In the genomic region with DNA sequence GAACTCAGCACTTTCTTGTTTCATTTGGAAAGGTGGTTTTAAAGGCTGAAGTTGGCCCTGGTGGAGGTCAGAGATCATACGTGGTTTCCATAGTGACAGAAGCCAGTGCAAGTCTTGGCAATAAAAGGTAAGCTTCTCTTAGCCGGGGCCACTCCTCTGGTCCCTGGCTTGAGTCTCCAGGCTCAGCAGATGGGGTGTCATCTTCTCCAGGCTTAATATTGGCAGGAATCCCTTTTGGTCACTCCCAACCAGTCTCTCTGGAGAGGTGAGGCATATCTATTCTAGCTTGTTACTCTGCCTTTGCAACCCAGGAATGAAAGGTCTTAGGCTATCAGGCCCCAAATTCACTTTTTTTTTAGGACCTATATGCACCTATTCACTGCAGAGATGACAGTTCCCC, we compare ENCODE assay signal across 28 cellular contexts. TPM values are rescaled to one million over a fixed set of nuclear protein-coding genes. Genes with fewer than 3 reads are reported as not detected.
"Had no signal": no experiment of that assay in that cellular context is flagged by ENCODE, and none has a peak within 500 bp of the region (broad histone marks: within the 10 kb centered on the region; RNA-seq: fewer than 3 reads in every experiment).

No MANE protein-coding gene starts in this region.

- ATAC-seq: activated naive CD4-positive, alpha-beta T cell treated with anti-CD3 and anti-CD28 coated beads, Interleukin-2, amount 50 U/mL, for 72 hours; activated T-cell treated with anti-CD3 and anti-CD28 coated beads, Interleukin-2, amount 50 U/mL, for 72 hours; left cardiac atrium; stimulated activated effector memory CD8-positive, alpha-beta T cell treated with anti-CD3 and anti-CD28 coated beads, Interleukin-12 subunit alpha, Interleukin-12 subunit beta, amount 100 ng/mL, for 72 hours; T-helper 17 cell had no signal

- H3K4me1 Mint-ChIP-seq: activated CD4-positive, alpha-beta T cell treated with anti-CD3 and anti-CD28 coated beads, Interleukin-2, amount 10 ng/mL, durations not matched to agents 7 days and 5 days; brain; stimulated activated effector memory CD8-positive, alpha-beta T cell treated with anti-CD3 and anti-CD28 coated beads, Interleukin-12 subunit alpha, Interleukin-12 subunit beta, amount 100 ng/mL, for 72 hours; T-helper 17 cell had no signal

- DNase-seq: activated CD4-positive, alpha-beta memory T cell treated with anti-CD3 and anti-CD28 coated beads, Interleukin-2, amount 10 ng/mL, durations not matched to agents 7 days and 5 days; activated CD4-positive, alpha-beta T cell treated with anti-CD3 and anti-CD28 coated beads for 1 hour; activated CD4-positive, alpha-beta T cell treated with anti-CD3 and anti-CD28 coated beads, Interleukin-2, amount 10 ng/mL, durations not matched to agents 7 days and 5 days; activated naive CD4-positive, alpha-beta T cell; activated T-cell treated with anti-CD3 and anti-CD28 coated beads, Interleukin-2, amount 50 U/mL, for 72 hours; aorta; effector CD4-positive, alpha-beta T cell; glutamatergic neuron; left cardiac atrium; mammary epithelial cell; right lobe of liver; stimulated activated CD4-positive, alpha-beta T cell treated with anti-CD3 and anti-CD28 coated beads, Interleukin-12 subunit alpha, Interleukin-12 subunit beta, amount 100 ng/mL, for 4 hours; stimulated activated CD4-positive, alpha-beta T cell treated with anti-CD3 and anti-CD28 coated beads, Interleukin-4, amount 100 ng/mL, for 1 hour; T-helper 17 cell; T1000; upper lobe of right lung had no signal

- H3K4me3 ChIP-seq: cardiac muscle cell, right lobe of liver, thyroid gland, upper lobe of right lung had no signal

- H3K36me3 ChIP-seq: cardiac muscle cell, right lobe of liver, thyroid gland, upper lobe of right lung had no signal

- H3K27me3 ChIP-seq: right lobe of liver, thyroid gland, upper lobe of right lung had no signal

- H3K36me3 Mint-ChIP-seq: activated naive CD4-positive, alpha-beta T cell treated with anti-CD3 and anti-CD28 coated beads, Interleukin-2, amount 50 U/mL, for 72 hours; brain; stimulated activated effector memory CD8-positive, alpha-beta T cell treated with anti-CD3 and anti-CD28 coated beads, Interleukin-12 subunit alpha, Interleukin-12 subunit beta, amount 100 ng/mL, for 72 hours had no signal

- H3K4me3 Mint-ChIP-seq: activated CD4-positive, alpha-beta memory T cell treated with anti-CD3 and anti-CD28 coated beads, Interleukin-2, amount 10 ng/mL, durations not matched to agents 7 days and 5 days; activated CD4-positive, alpha-beta T cell treated with anti-CD3 and anti-CD28 coated beads, Interleukin-2, amount 10 ng/mL, durations not matched to agents 7 days and 5 days; activated T-cell treated with anti-CD3 and anti-CD28 coated beads, Interleukin-2, amount 50 U/mL, for 72 hours; brain; nephron; stimulated activated effector memory CD8-positive, alpha-beta T cell treated with anti-CD3 and anti-CD28 coated beads, Interleukin-12 subunit alpha, Interleukin-12 subunit beta, amount 100 ng/mL, for 72 hours; stimulated activated naive CD8-positive, alpha-beta T cell treated with anti-CD3 and anti-CD28 coated beads, Interleukin-15, Interleukin-2, amounts not matched to agents 100 ng/mL and 50 ng/mL, for 24 hours; T-helper 17 cell had no signal

- H3K27me3 Mint-ChIP-seq: brain had no signal

- H3K27ac ChIP-seq: cardiac muscle cell, epithelial cell of prostate, right lobe of liver, thyroid gland, upper lobe of right lung had no signal

- H3K9me3 Mint-ChIP-seq: activated CD4-positive, alpha-beta memory T cell treated with anti-CD3 and anti-CD28 coated beads, Interleukin-2, amount 10 ng/mL, durations not matched to agents 7 days and 5 days; activated CD4-positive, alpha-beta T cell treated with anti-CD3 and anti-CD28 coated beads, Interleukin-2, amount 10 ng/mL, durations not matched to agents 7 days and 5 days; activated naive CD4-positive, alpha-beta T cell treated with anti-CD3 and anti-CD28 coated beads, Interleukin-2, amount 50 U/mL, for 72 hours; brain; nephron; stimulated activated naive CD8-positive, alpha-beta T cell treated with anti-CD3 and anti-CD28 coated beads, Interleukin-15, Interleukin-2, amounts not matched to agents 100 ng/mL and 50 ng/mL, for 24 hours had no signal

- H3K27ac Mint-ChIP-seq: activated CD4-positive, alpha-beta memory T cell treated with anti-CD3 and anti-CD28 coated beads, Interleukin-2, amount 10 ng/mL, durations not matched to agents 7 days and 5 days; activated CD4-positive, alpha-beta T cell treated with anti-CD3 and anti-CD28 coated beads, Interleukin-2, amount 10 ng/mL, durations not matched to agents 7 days and 5 days; activated naive CD4-positive, alpha-beta T cell treated with anti-CD3 and anti-CD28 coated beads, Interleukin-2, amount 50 U/mL, for 72 hours; activated T-cell treated with anti-CD3 and anti-CD28 coated beads, Interleukin-2, amount 50 U/mL, for 72 hours; brain; nephron; progenitor cell of endocrine pancreas; stimulated activated effector memory CD8-positive, alpha-beta T cell treated with anti-CD3 and anti-CD28 coated beads, Interleukin-12 subunit alpha, Interleukin-12 subunit beta, amount 100 ng/mL, for 72 hours; stimulated activated naive CD8-positive, alpha-beta T cell treated with anti-CD3 and anti-CD28 coated beads, Interleukin-15, Interleukin-2, amounts not matched to agents 100 ng/mL and 50 ng/mL, for 24 hours; T-helper 17 cell had no signal

- H3K9me3 ChIP-seq: right lobe of liver, thyroid gland, upper lobe of right lung had no signal

- H3K4me1 ChIP-seq: right lobe of liver had no signal

RNA-seq across cellular contexts. Expression of a gene that starts 4.8 kb away (rescaled TPM):
- total RNA-seq: activated CD4-positive, alpha-beta memory T cell treated with anti-CD3 and anti-CD28 coated beads, Interleukin-2, amount 10 ng/mL, durations not matched to agents 7 days and 5 days; activated CD4-positive, alpha-beta T cell treated with anti-CD3 and anti-CD28 coated beads, Interleukin-2, amount 10 ng/mL, durations not matched to agents 7 days and 5 days; activated T-cell treated with anti-CD3 and anti-CD28 coated beads, Interleukin-2, amount 50 U/mL, for 72 hours; dermis blood vessel endothelial cell; progenitor cell of endocrine pancreas; renal cortical epithelial cell; right lobe of liver had no signal
- polyA plus RNA-seq: keratinocyte had no signal

RNA-seq across cellular contexts. Expression of a gene that starts 7.9 kb away (rescaled TPM):
- total RNA-seq: activated CD4-positive, alpha-beta memory T cell treated with anti-CD3 and anti-CD28 coated beads, Interleukin-2, amount 10 ng/mL, durations not matched to agents 7 days and 5 days; activated CD4-positive, alpha-beta T cell treated with anti-CD3 and anti-CD28 coated beads, Interleukin-2, amount 10 ng/mL, durations not matched to agents 7 days and 5 days; activated naive CD4-positive, alpha-beta T cell treated with anti-CD3 and anti-CD28 coated beads, Interleukin-2, amount 50 U/mL, for 72 hours; activated T-cell treated with anti-CD3 and anti-CD28 coated beads, Interleukin-2, amount 50 U/mL, for 72 hours; dermis blood vessel endothelial cell; renal cortical epithelial cell had no signal
- polyA plus RNA-seq: cardiac muscle cell, mammary epithelial cell had no signal
